In the genomic region with DNA sequence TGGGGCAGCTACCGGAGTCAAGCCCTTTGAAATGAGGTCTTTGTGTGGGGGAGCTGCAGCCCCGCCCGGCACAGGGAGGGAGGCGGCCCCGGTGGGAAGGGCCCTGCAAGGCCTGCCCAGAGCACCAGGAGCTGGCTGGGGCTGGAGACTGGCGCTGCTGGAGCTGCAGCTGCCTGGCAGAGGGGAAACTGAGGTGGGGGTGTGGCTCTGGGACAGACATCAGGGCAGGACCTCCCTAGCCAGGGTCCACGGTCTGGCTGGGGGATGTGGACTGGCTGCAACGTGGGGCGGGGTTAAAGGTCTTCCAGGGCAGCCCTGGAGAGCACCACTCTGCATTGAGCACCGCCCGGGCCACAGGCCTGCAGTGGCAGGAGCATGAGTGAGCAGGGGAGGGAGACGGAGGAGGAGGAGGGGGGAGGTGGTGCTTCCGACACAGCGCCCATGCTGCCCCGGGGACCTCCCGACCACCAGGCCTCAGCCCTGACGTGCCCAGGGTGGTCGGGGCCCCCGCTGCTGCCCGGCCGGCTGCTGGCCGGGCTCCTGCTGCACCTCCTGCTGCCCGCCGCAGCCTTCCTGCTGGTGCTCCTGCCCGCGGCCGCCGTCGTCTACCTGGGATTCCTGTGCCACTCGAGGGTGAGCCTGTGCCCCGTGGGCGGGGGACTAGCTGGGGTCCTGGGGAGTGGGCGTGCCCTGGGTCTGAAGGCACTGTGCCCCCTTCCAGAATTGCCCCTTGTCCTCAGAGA, we compare ENCODE assay signal across 14 cellular contexts. TPM values are rescaled to one million over a fixed set of nuclear protein-coding genes. Genes with fewer than 3 reads are reported as not detected.
DNase-seq lines count a peak whose midpoint lies in the region; ATAC-seq, FAIRE-seq and TF ChIP-seq lines count a peak whose summit lies in the region.
"Had no signal": no experiment of that assay in that cellular context is flagged by ENCODE, and none has a peak within 500 bp of the region (broad histone marks: within the 10 kb centered on the region; RNA-seq: fewer than 3 reads in every experiment).

No MANE protein-coding gene starts in this region.

- no peaks in the 10 kb centered on the region for H3K36me3 Mint-ChIP-seq in activated naive CD4-positive, alpha-beta T cell treated with anti-CD3 and anti-CD28 coated beads, Interleukin-2, amount 10 ng/mL, durations not matched to agents 7 days and 5 days
- H3K36me3 Mint-ChIP-seq: activated naive CD4-positive, alpha-beta T cell treated with anti-CD3 and anti-CD28 coated beads, Interleukin-2, amount 50 U/mL, for 24 hours had no signal

- no peak for TF ChIP-seq POLR2A in sigmoid colon (IDR thresholded peaks at IDR 0.05)

- no peak for TF ChIP-seq CTCF in RWPE1 (conservative IDR thresholded peaks at IDR 0.05; ENCODE audit: low read depth)
- TF ChIP-seq CTCF in sigmoid colon (IDR thresholded peaks at IDR 0.05) = no peak

- CTCF ChIA-PET in RWPE1 (lab: Yijun Ruan, JAX) = interaction anchor here (1.0 kb wide), 1 partner anchor 15 kb away, joined by 3 read pairs; no protein-coding TSS in a partner anchor
- CTCF ChIA-PET in activated naive CD4-positive, alpha-beta T cell treated with anti-CD3 and anti-CD28 coated beads, Interleukin-2, amount 10 ng/mL, durations not matched to agents 7 days and 5 days (lab: Charles Lee) = interaction anchor here (1.2 kb wide), 1 partner anchor 14 kb away, joined by 4 read pairs; no protein-coding TSS in a partner anchor

- DNase-seq in NCI-H2171 (lab: John Stamatoyannopoulos, UW) (peak; percentile 31), NCI-H2171 treated with DMSO at 0.1 percent for 48 hours (lab: John Stamatoyannopoulos, UW) (no peak), RWPE1 (ENCODE audit: low spot score) (no peak), sigmoid colon (no peak), HTR-8/SVneo (ENCODE audit: insufficient read length, low spot score) (no peak)
- no peak for DNase-seq in activated naive CD4-positive, alpha-beta T cell treated with anti-CD3 and anti-CD28 coated beads, Interleukin-2, amount 10 ng/mL, durations not matched to agents 7 days and 5 days
- DNase-seq: activated CD4-positive, alpha-beta T cell treated with anti-CD3 and anti-CD28 coated beads, Interleukin-2, amount 10 ng/mL, durations not matched to agents 7 days and 5 days; transverse colon had no signal

- H3K4me1 ChIP-seq in iPS-20b (ENCODE audit: insufficient read depth, low read length) = peaks cover 26% of the 10 kb centered on the region
- peaks cover 0 to 41% (median 35%) of the 10 kb centered on the region in 4 donors for H3K4me1 ChIP-seq in sigmoid colon

- no peak for TF ChIP-seq EP300 in sigmoid colon (IDR thresholded peaks at IDR 0.05)

- peaks cover 8% of the 10 kb centered on the region for H3K4me1 Mint-ChIP-seq in activated naive CD4-positive, alpha-beta T cell treated with anti-CD3 and anti-CD28 coated beads, Interleukin-2, amount 10 ng/mL, durations not matched to agents 7 days and 5 days

- H3K27ac ChIP-seq in RWPE1 = peak overlapping the region; percentile 75
- H3K27ac ChIP-seq in iPS-20b (ENCODE audit: low read length) = no peak overlapping the region
- peak overlapping the region in 3 of 4 donors; percentile 57 to 99 (median 98) for H3K27ac ChIP-seq in sigmoid colon
- H3K27ac ChIP-seq: KMS-11, SJSA1 had no signal

- no peaks in the 10 kb centered on the region; the same call in 1 of the 2 replicates for H3K27me3 ChIP-seq in iPS-20b (ENCODE audit: insufficient read depth, low read length)
- H3K27me3 ChIP-seq in sigmoid colon = no peaks in the 10 kb centered on the region
- H3K27me3 ChIP-seq: SJSA1 had no signal

- no peak overlapping the region for H3K27ac Mint-ChIP-seq in activated naive CD4-positive, alpha-beta T cell treated with anti-CD3 and anti-CD28 coated beads, Interleukin-2, amount 10 ng/mL, durations not matched to agents 7 days and 5 days
- H3K27ac Mint-ChIP-seq: activated CD4-positive, alpha-beta T cell treated with anti-CD3 and anti-CD28 coated beads, Interleukin-2, amount 10 ng/mL, durations not matched to agents 7 days and 5 days; activated naive CD4-positive, alpha-beta T cell treated with anti-CD3 and anti-CD28 coated beads, Interleukin-2, amount 50 U/mL, for 24 hours had no signal

- no peaks in the 10 kb centered on the region for H3K9me3 Mint-ChIP-seq in activated naive CD4-positive, alpha-beta T cell treated with anti-CD3 and anti-CD28 coated beads, Interleukin-2, amount 10 ng/mL, durations not matched to agents 7 days and 5 days
- H3K9me3 Mint-ChIP-seq: activated CD4-positive, alpha-beta T cell treated with anti-CD3 and anti-CD28 coated beads, Interleukin-2, amount 10 ng/mL, durations not matched to agents 7 days and 5 days; activated naive CD4-positive, alpha-beta T cell treated with anti-CD3 and anti-CD28 coated beads, Interleukin-2, amount 50 U/mL, for 24 hours had no signal

- 36 to 45% methylated on average over 33 of the region's 33 CpGs for WGBS in sigmoid colon, 2 donors

- peaks cover 82% of the 10 kb centered on the region for H3K27me3 Mint-ChIP-seq in activated naive CD4-positive, alpha-beta T cell treated with anti-CD3 and anti-CD28 coated beads, Interleukin-2, amount 10 ng/mL, durations not matched to agents 7 days and 5 days

- H3K4me3 Mint-ChIP-seq in activated naive CD4-positive, alpha-beta T cell treated with anti-CD3 and anti-CD28 coated beads, Interleukin-2, amount 10 ng/mL, durations not matched to agents 7 days and 5 days = no peak overlapping the region
- H3K4me3 Mint-ChIP-seq: activated CD4-positive, alpha-beta T cell treated with anti-CD3 and anti-CD28 coated beads, Interleukin-2, amount 10 ng/mL, durations not matched to agents 7 days and 5 days; activated naive CD4-positive, alpha-beta T cell treated with anti-CD3 and anti-CD28 coated beads, Interleukin-2, amount 50 U/mL, for 24 hours had no signal

- no peaks in the 10 kb centered on the region for H3K36me3 ChIP-seq in iPS-20b (ENCODE audit: insufficient read depth, low read depth, low read length)
- H3K36me3 ChIP-seq in sigmoid colon = no peaks in the 10 kb centered on the region
- H3K36me3 ChIP-seq: SJSA1, transverse colon had no signal

- no peak for ATAC-seq in HG02938 (IDR thresholded peaks at IDR 0.05; ENCODE audit: unreplicated experiment)

- H3K9me3 ChIP-seq in iPS-20b (ENCODE audit: insufficient read depth, low read depth, low read length) = no peaks in the 10 kb centered on the region
- no peaks in the 10 kb centered on the region for H3K9me3 ChIP-seq in sigmoid colon
- H3K9me3 ChIP-seq: A549, SJSA1, transverse colon had no signal

- intact Hi-C loops in sigmoid colon (cut with DNase I) = no loop called here

- POLR2A ChIA-PET in RWPE1 (lab: Yijun Ruan, JAX; ENCODE audit: low non-redundant PET) = no interaction called here

- peak overlapping the region; percentile 37; the same call in 1 of the 2 replicates for H3K9ac ChIP-seq in iPS-20b (ENCODE audit: low read depth, low read length)
- H3K9ac ChIP-seq: KMS-11 had no signal

- no peak for FAIRE-seq in HTR-8/SVneo (lab: Jason Lieb, UNC)
- FAIRE-seq: A549 had no signal

- H3K4me3 ChIP-seq in iPS-20b (ENCODE audit: low read length) = peak overlapping the region; percentile 50; the same call in 1 of the 2 replicates
- H3K4me3 ChIP-seq in sigmoid colon = no peak overlapping the region
- H3K4me3 ChIP-seq: A549, SJSA1, transverse colon had no signal

RNA-seq across cellular contexts. Expression of gene ANKRD65, which starts 4.8 kb away (rescaled TPM):
- 10 to 100 TPM; 10.0 to 23.0 (median 15.8) TPM for total RNA-seq in sigmoid colon
- 1 to 10 TPM in 2 of 3 donors, under 1 TPM in 1; 0.69 to 5.4 (median 3.8) TPM for polyA plus RNA-seq in sigmoid colon
- total RNA-seq: activated CD4-positive, alpha-beta T cell treated with anti-CD3 and anti-CD28 coated beads, Interleukin-2, amount 10 ng/mL, durations not matched to agents 7 days and 5 days; SJSA1 had no signal

RNA-seq across cellular contexts. Expression of gene VWA1, which starts 9.6 kb away (rescaled TPM):
- 100 to 1,000 TPM in 1 of 4 donors, 10 to 100 TPM in 3; 47.1 to 107 (median 71.1) TPM for total RNA-seq in sigmoid colon
- 10 to 100 TPM in 1 of 3 donors, 1 to 10 TPM in 2; 2.4 to 44.2 (median 3.7) TPM for polyA plus RNA-seq in sigmoid colon

RNA-seq across cellular contexts. Expression of gene MRPL20, which starts 18.8 kb away (rescaled TPM):
- 100 to 1,000 TPM; 133 to 235 (median 206) TPM for total RNA-seq in sigmoid colon
- 100 to 1,000 TPM; 155 to 216 (median 171) TPM for polyA plus RNA-seq in sigmoid colon

RNA-seq across cellular contexts. Expression of gene ATAD3C, which starts 23.6 kb away (rescaled TPM):
- under 1 TPM; 0.16 to 0.55 (median 0.45) TPM for total RNA-seq in sigmoid colon
- polyA plus RNA-seq in sigmoid colon = 1 to 10 TPM in 1 of 3 donors, under 1 TPM in 1, not detected in 1; under 0.01 to 1.5 TPM
- total RNA-seq: SJSA1 had no signal
- polyA plus RNA-seq: A549 had no signal

RNA-seq across cellular contexts. Expression of gene CCNL2, which starts 26.8 kb away (rescaled TPM):
- total RNA-seq in sigmoid colon = 100 to 1,000 TPM; 139 to 375 (median 173) TPM
- 10 to 100 TPM; 15.0 to 99.6 (median 16.2) TPM for polyA plus RNA-seq in sigmoid colon
